23 cellular contexts compared by ENCODE assay signal in the genomic region with DNA sequence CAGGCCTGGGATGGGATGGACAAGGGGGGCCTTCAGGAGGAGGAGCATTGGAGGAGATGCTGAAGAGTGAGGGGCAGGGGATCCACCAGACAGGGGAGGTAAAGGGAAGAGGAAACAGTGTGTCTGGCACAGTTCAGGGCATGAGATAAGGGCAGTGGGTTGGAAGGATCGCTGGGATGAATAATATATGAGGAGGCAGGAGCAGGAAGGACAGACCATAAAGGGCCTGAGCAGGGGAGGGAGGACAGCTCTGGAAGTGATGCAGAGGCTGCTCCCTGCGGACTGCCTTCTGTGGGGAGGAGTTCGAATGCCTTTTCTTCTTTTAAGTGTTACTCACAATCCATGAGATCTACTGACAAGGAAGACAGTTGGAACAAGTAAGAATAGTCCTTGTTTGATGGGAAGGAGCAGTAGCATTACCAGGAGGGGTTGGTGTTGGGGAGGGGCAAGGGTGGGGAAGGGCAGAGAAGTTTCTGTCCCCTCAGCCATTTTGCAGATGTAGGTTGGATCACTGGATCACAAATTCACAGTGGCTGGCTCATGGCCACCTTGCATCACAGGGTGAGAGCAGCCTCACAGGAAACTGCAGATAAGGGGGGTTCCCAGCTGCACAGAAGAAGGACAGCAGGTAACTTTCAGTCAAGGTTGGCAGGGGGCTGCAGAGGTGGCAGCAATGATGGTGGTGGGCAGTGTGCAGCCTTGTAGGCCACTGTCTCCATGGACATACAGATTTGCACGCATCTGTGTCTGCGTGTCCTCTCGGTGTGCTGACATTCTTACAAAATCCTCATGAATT.
A peak's percentile ranks its signal among the peaks of the same experiment; 100 is the strongest.
DNase-seq lines count a peak whose midpoint lies in the region; ATAC-seq and TF ChIP-seq lines count a peak whose summit lies in the region.
"Had no signal": no experiment of that assay in that cellular context is flagged by ENCODE, and none has a peak within 500 bp of the region (broad histone marks: within the 10 kb centered on the region; RNA-seq: fewer than 3 reads in every experiment).

No MANE protein-coding gene starts in this region.

- H3K9me3 ChIP-seq in Loucy (ENCODE audit: insufficient read depth, low read depth, low read length) (no peaks in the 10 kb centered on the region), mesodermal cell (ENCODE audit: control insufficient read depth, low read length) (peaks cover 3% of the 10 kb centered on the region)
- H3K9me3 ChIP-seq: gastrocnemius medialis, uterus had no signal

- H3K4me3 Mint-ChIP-seq in endothelial cell (ENCODE audit: unreplicated experiment), result peak overlapping the region; percentile 47
- H3K4me3 Mint-ChIP-seq in activated CD8-positive, alpha-beta memory T cell treated with anti-CD3 and anti-CD28 coated beads, Interleukin-2, amount 10 ng/mL, durations not matched to agents 7 days and 5 days, result no peak overlapping the region
- H3K4me3 Mint-ChIP-seq: IgD-negative memory B cell; T-helper 1 cell treated with Interleukin-12 subunit alpha and Interleukin-12 subunit beta and Interleukin-4 antibody, amounts not matched to agents 30 μg/mL and 1 μg/mL, for 36 hours had no signal

- TF ChIP-seq CTCF in Loucy (conservative IDR thresholded peaks at IDR 0.05; ENCODE audit: low read length) (no peak), endothelial cell (IDR thresholded peaks at IDR 0.05; ENCODE audit: unreplicated experiment) (no peak)

- H3K9ac ChIP-seq in Loucy (ENCODE audit: low read depth, low read length, poor library complexity, severe bottlenecking), result no peak overlapping the region
- H3K9ac ChIP-seq: BLaER1 treated with 17β-estradiol and CSF1 and Interleukin-3, amounts not matched to agents 10 nM and 100 nM had no signal

- no peaks in the 10 kb centered on the region for H3K9me3 Mint-ChIP-seq in endothelial cell (ENCODE audit: unreplicated experiment)
- peaks cover 6% of the 10 kb centered on the region for H3K9me3 Mint-ChIP-seq in activated CD8-positive, alpha-beta memory T cell treated with anti-CD3 and anti-CD28 coated beads, Interleukin-2, amount 10 ng/mL, durations not matched to agents 7 days and 5 days (ENCODE audit: low read depth)

- H4K20me1 ChIP-seq in Loucy (ENCODE audit: insufficient read depth, low read length, poor library complexity, severe bottlenecking), result no peaks in the 10 kb centered on the region
- H4K20me1 ChIP-seq: BLaER1 treated with 17β-estradiol and CSF1 and Interleukin-3, amounts not matched to agents 10 nM and 100 nM had no signal

- H3K36me3 Mint-ChIP-seq in endothelial cell (ENCODE audit: low read depth, unreplicated experiment), result peaks cover 8% of the 10 kb centered on the region
- H3K36me3 Mint-ChIP-seq in activated CD8-positive, alpha-beta memory T cell treated with anti-CD3 and anti-CD28 coated beads, Interleukin-2, amount 10 ng/mL, durations not matched to agents 7 days and 5 days, result no peaks in the 10 kb centered on the region
- H3K36me3 Mint-ChIP-seq: IgD-negative memory B cell had no signal

- 71 to 82% methylated on average over 4 of the region's 6 CpGs for WGBS in mesodermal cell (ENCODE audit: insufficient coverage in 2 of 2), 2 experiments

- H3K79me2 ChIP-seq in Loucy (ENCODE audit: insufficient read depth, low read length), result no peaks in the 10 kb centered on the region

- no peak for ATAC-seq in activated CD8-positive, alpha-beta memory T cell treated with anti-CD3 and anti-CD28 coated beads, Interleukin-2, amount 10 ng/mL, durations not matched to agents 7 days and 5 days
- ATAC-seq in HG03196 (IDR thresholded peaks at IDR 0.05; ENCODE audit: unreplicated experiment) (no peak), GM21526 (IDR thresholded peaks at IDR 0.05; ENCODE audit: low FRiP score, unreplicated experiment) (no peak)
- ATAC-seq: gastrocnemius medialis, left lung had no signal

- no peak overlapping the region for H3K4me2 ChIP-seq in Loucy (ENCODE audit: low read depth, low read length, poor library complexity, severe bottlenecking)
- H3K4me2 ChIP-seq: BLaER1 treated with 17β-estradiol and CSF1 and Interleukin-3, amounts not matched to agents 10 nM and 100 nM had no signal

- peak overlapping the region; percentile 32 for H3K27ac ChIP-seq in mesodermal cell (ENCODE audit: low read depth, low read length, severe bottlenecking)
- H3K27ac ChIP-seq: BLaER1 treated with 17β-estradiol and CSF1 and Interleukin-3, amounts not matched to agents 10 nM and 100 nM; gastrocnemius medialis; left lung; uterus; VCaP had no signal

- H3K27me3 Mint-ChIP-seq in endothelial cell (ENCODE audit: unreplicated experiment), result peaks cover 6% of the 10 kb centered on the region
- H3K27me3 Mint-ChIP-seq in activated CD8-positive, alpha-beta memory T cell treated with anti-CD3 and anti-CD28 coated beads, Interleukin-2, amount 10 ng/mL, durations not matched to agents 7 days and 5 days, result no peaks in the 10 kb centered on the region
- H3K27me3 Mint-ChIP-seq: IgD-negative memory B cell had no signal

- H3K36me3 ChIP-seq in Loucy (ENCODE audit: insufficient read depth, low read length), result no peaks in the 10 kb centered on the region
- no peaks in the 10 kb centered on the region for H3K36me3 ChIP-seq in mesodermal cell (ENCODE audit: control insufficient read depth, insufficient read depth, low read length)
- H3K36me3 ChIP-seq: BLaER1 treated with 17β-estradiol and CSF1 and Interleukin-3, amounts not matched to agents 10 nM and 100 nM; gastrocnemius medialis; left lung; uterus had no signal

- H3K4me1 Mint-ChIP-seq in endothelial cell (ENCODE audit: unreplicated experiment), result peaks cover 18% of the 10 kb centered on the region
- no peaks in the 10 kb centered on the region for H3K4me1 Mint-ChIP-seq in activated CD8-positive, alpha-beta memory T cell treated with anti-CD3 and anti-CD28 coated beads, Interleukin-2, amount 10 ng/mL, durations not matched to agents 7 days and 5 days

- H2AFZ ChIP-seq in Loucy (ENCODE audit: low read length), result peak overlapping the region; percentile 68; the same call in 1 of the 2 replicates

- no peak overlapping the region for H3K4me3 ChIP-seq in Loucy (ENCODE audit: low read length, poor library complexity, severe bottlenecking)
- H3K4me3 ChIP-seq in mesodermal cell (ENCODE audit: extremely low read depth, insufficient read depth, low read length, poor library complexity, severe bottlenecking), result no peak overlapping the region
- H3K4me3 ChIP-seq: BLaER1 treated with 17β-estradiol and CSF1 and Interleukin-3, amounts not matched to agents 10 nM and 100 nM; gastrocnemius medialis; left lung; uterus had no signal

- peak overlapping the region; percentile 74 for H3K27ac Mint-ChIP-seq in endothelial cell (ENCODE audit: unreplicated experiment)
- no peak overlapping the region for H3K27ac Mint-ChIP-seq in activated CD8-positive, alpha-beta memory T cell treated with anti-CD3 and anti-CD28 coated beads, Interleukin-2, amount 10 ng/mL, durations not matched to agents 7 days and 5 days
- H3K27ac Mint-ChIP-seq: IgD-negative memory B cell; T-helper 1 cell treated with Interleukin-12 subunit alpha and Interleukin-12 subunit beta and Interleukin-4 antibody, amounts not matched to agents 30 μg/mL and 1 μg/mL, for 36 hours had no signal

- no peaks in the 10 kb centered on the region for H3K9me2 ChIP-seq in Loucy (replicated peaks; ENCODE audit: low read depth, low read length)

- DNase-seq in Daoy (ENCODE audit: low read depth) (peak; percentile 67), endothelial cell (ENCODE audit: low spot score) (no peak), glomerular visceral epithelial cell (ENCODE audit: extremely low spot score) (no peak)
- DNase-seq in activated CD8-positive, alpha-beta memory T cell treated with anti-CD3 and anti-CD28 coated beads, Interleukin-2, amount 10 ng/mL, durations not matched to agents 7 days and 5 days, result no peak
- DNase-seq: activated CD4-positive, alpha-beta T cell treated with anti-CD3 and anti-CD28 coated beads, Interleukin-2, amount 50 U/mL, for 48 hours; activated gamma-delta T cell treated with Interleukin-2 at 50 U/mL for 16 hours; Calu3; central memory CD4-positive, alpha-beta T cell; gastrocnemius medialis; left lung; MM.1S; NCI-H1436 treated with DMSO at 0.1 percent for 48 hours; NCI-H524; substantia nigra; uterus had no signal

- no peaks in the 10 kb centered on the region for H3K27me3 ChIP-seq in Loucy (ENCODE audit: insufficient read depth, low read length, poor library complexity, severe bottlenecking)
- H3K27me3 ChIP-seq: BLaER1 treated with 17β-estradiol and CSF1 and Interleukin-3, amounts not matched to agents 10 nM and 100 nM; uterus had no signal

- CTCF ChIA-PET in activated CD8-positive, alpha-beta memory T cell treated with anti-CD3 and anti-CD28 coated beads, Interleukin-2, amount 10 ng/mL, durations not matched to agents 7 days and 5 days (lab: Charles Lee), result no interaction called here

- no peaks in the 10 kb centered on the region for H3F3A ChIP-seq in Loucy (ENCODE audit: low read depth)

- H3K4me1 ChIP-seq in Loucy (ENCODE audit: insufficient read depth, low read length, poor library complexity, severe bottlenecking) (peaks cover 7% of the 10 kb centered on the region), mesodermal cell (ENCODE audit: control insufficient read depth, insufficient read depth, low read length, poor library complexity, severe bottlenecking) (peaks cover 7% of the 10 kb centered on the region)
- H3K4me1 ChIP-seq: gastrocnemius medialis, left lung, uterus had no signal
